8 cellular contexts compared by ENCODE assay signal in genomic region chr4:108172780-108173598, GRCh38. TPM values are rescaled to one million over a fixed set of nuclear protein-coding genes. Genes with fewer than 3 reads are reported as not detected.
DNase-seq lines count a peak whose midpoint lies in the region; ATAC-seq and TF ChIP-seq lines count a peak whose summit lies in the region.

No MANE protein-coding gene starts in this region.

- 0 to 1% (median 0%) methylated on average over 60 to 73 of the region's 73 CpGs for WGBS in ovary, 3 donors

- H3K36me3 ChIP-seq in NT2/D1 (ENCODE audit: insufficient read depth, insufficient read length, low read length) = no peaks in the 10 kb centered on the region
- no peaks in the 10 kb centered on the region for H3K36me3 ChIP-seq in ovary
- no peaks in the 10 kb centered on the region for H3K36me3 ChIP-seq in vagina

- H3K9me3 ChIP-seq in NT2/D1 (ENCODE audit: insufficient read depth, low read length) (no peaks in the 10 kb centered on the region), ovary (peaks cover 0 to 8% of the 10 kb centered on the region in 2 donors), vagina (no peaks in the 10 kb centered on the region)

- TF ChIP-seq EP300 in ovary (IDR thresholded peaks at IDR 0.05) = no peak

- TF ChIP-seq POLR2A in ovary (IDR thresholded peaks at IDR 0.05) = no peak
- TF ChIP-seq POLR2A in vagina (IDR thresholded peaks at IDR 0.05) = no peak

- peak; percentile 48 for ATAC-seq in HG03025 (IDR thresholded peaks at IDR 0.05; ENCODE audit: low FRiP score, unreplicated experiment)

- H3K4me3 ChIP-seq in NT2/D1 (ENCODE audit: insufficient read length, low read depth) (peak overlapping the region; percentile 61), ovary (peak overlapping the region; percentile 42), vagina (peak overlapping the region; percentile 54 to 59)

- no peak for TF ChIP-seq CTCF in ovary (IDR thresholded peaks at IDR 0.05)
- TF ChIP-seq CTCF in vagina (IDR thresholded peaks at IDR 0.05) = no peak

- peak; percentile 7 for DNase-seq in NCI-H2029 (lab: John Stamatoyannopoulos, UW)
- DNase-seq in NCI-H2029 treated with DMSO at 0.1 percent for 48 hours (lab: John Stamatoyannopoulos, UW) = no peak
- no peak for DNase-seq in NT2/D1 (ENCODE audit: low read depth, low spot score)
- DNase-seq in activated T-helper 9 cell treated with anti-CD3 and anti-CD28 coated beads, Interleukin-2, amount 50 U/mL, for 16 hours (ENCODE audit: low read depth) = peak; percentile 53
- peak; percentile 66 for DNase-seq in germinal center (ENCODE audit: low spot score)
- DNase-seq in ovary = peak in 4 of 5 donors; percentile 23 to 75 (median 47)
- no peak for DNase-seq in vagina (ENCODE audit: extremely low spot score in 2 of 2)

- H3K27me3 ChIP-seq in NT2/D1 (ENCODE audit: insufficient read depth, insufficient read length) (peaks cover 64% of the 10 kb centered on the region), ovary (no peaks in the 10 kb centered on the region), vagina (peaks cover 6% of the 10 kb centered on the region)

- peak overlapping the region; percentile 80 for H3K9ac ChIP-seq in NT2/D1 (ENCODE audit: insufficient read length, low read depth)

- no peaks in the 10 kb centered on the region for H3K4me1 ChIP-seq in NT2/D1 (ENCODE audit: insufficient read depth, insufficient read length)
- peaks cover 9% of the 10 kb centered on the region for H3K4me1 ChIP-seq in ovary (ENCODE audit: insufficient read depth)
- peaks cover 22% of the 10 kb centered on the region for H3K4me1 ChIP-seq in vagina

- H3K27ac ChIP-seq in ovary = no peak overlapping the region
- H3K27ac ChIP-seq in vagina = peak overlapping the region; percentile 75

- intact Hi-C loops in ovary (cut with DNase I) = no loop called here
- intact Hi-C loops in vagina (cut with DNase I) = no loop called here

RNA-seq across cellular contexts. Expression of gene LEF1, which starts 4.3 kb away (rescaled TPM):
- 10 to 100 TPM in 1 of 7 donors, 1 to 10 TPM in 6; 1.8 to 30.1 (median 6.0) TPM for total RNA-seq in ovary
- 10 to 100 TPM in 1 of 2 donors, 1 to 10 TPM in 1; 5.0 to 18.3 TPM for polyA plus RNA-seq in ovary
- total RNA-seq in vagina = 12.5 TPM

Comparison
In these comparisons a context has a peak if more than half of its experiments do, and no peak if none do; other contexts are left out.
1. DNase-seq: peak in NCI-H2029 (single experiment), activated T-helper 9 cell treated with anti-CD3 and anti-CD28 coated beads, Interleukin-2, amount 50 U/mL, for 16 hours (single experiment), germinal center (single experiment) and ovary (4 of 5); none in NCI-H2029 treated with DMSO at 0.1 percent for 48 hours (single experiment), NT2/D1 (single experiment) and vagina (0 of 2).
2. Peak in every context shown above with its lines, with median percentiles within 50 percentile points of each other: H3K4me3 ChIP-seq.